30 cellular contexts compared by ENCODE assay signal in genomic region chr3:171177553-171177952, GRCh38.
"Had no signal": no experiment of that assay in that cellular context is flagged by ENCODE, and none has a peak within 500 bp of the region (broad histone marks: within the 10 kb centered on the region; RNA-seq: fewer than 3 reads in every experiment).

No MANE protein-coding gene starts in this region.

- H3K27me3 ChIP-seq: adrenal gland, body of pancreas, esophagus muscularis mucosa, foreskin keratinocyte, gastroesophageal sphincter had no signal

- FAIRE-seq: colon had no signal

- H3K27ac ChIP-seq: body of pancreas, foreskin keratinocyte had no signal

- H3K27ac Mint-ChIP-seq: activated CD4-positive, alpha-beta memory T cell treated with anti-CD3 and anti-CD28 coated beads, Interleukin-2, amount 10 ng/mL, durations not matched to agents 7 days and 5 days; activated CD4-positive, alpha-beta T cell treated with anti-CD3 and anti-CD28 coated beads, Interleukin-2, amount 10 ng/mL, durations not matched to agents 7 days and 5 days; activated naive CD8-positive, alpha-beta T cell treated with anti-CD3 and anti-CD28 coated beads for 36 hours; activated naive CD8-positive, alpha-beta T cell treated with anti-CD3 and anti-CD28 coated beads, Interleukin-2, amount 50 U/mL, for 24 hours; activated T-cell treated with anti-CD3 and anti-CD28 coated beads, Interleukin-2, amount 50 U/mL, for 24 hours; T-cell; T-helper 1 cell treated with Interleukin-12 subunit alpha and Interleukin-12 subunit beta and Interleukin-4 antibody, amounts not matched to agents 30 μg/mL and 1 μg/mL, for 36 hours had no signal

- DNase-seq: activated CD4-positive, alpha-beta memory T cell treated with anti-CD3 and anti-CD28 coated beads, Interleukin-2, amount 10 ng/mL, durations not matched to agents 7 days and 5 days; activated CD4-positive, alpha-beta T cell treated with anti-CD3 and anti-CD28 coated beads for 1 hour; activated CD4-positive, alpha-beta T cell treated with anti-CD3 and anti-CD28 coated beads for 4 hours; activated CD4-positive, alpha-beta T cell treated with anti-CD3 and anti-CD28 coated beads, Interleukin-2, amount 10 ng/mL, durations not matched to agents 7 days and 5 days; activated CD4-positive, alpha-beta T cell treated with anti-CD3 and anti-CD28 coated beads, Interleukin-2, amount 50 U/mL, for 4 hours; activated CD8-positive, alpha-beta memory T cell treated with anti-CD3 and anti-CD28 coated beads, Interleukin-2, amount 50 U/mL, for 48 hours; activated gamma-delta T cell; activated naive CD4-positive, alpha-beta T cell; activated naive CD4-positive, alpha-beta T cell treated with anti-CD3 and anti-CD28 coated beads, Interleukin-2, amount 50 U/mL, for 16 hours; activated naive CD8-positive, alpha-beta T cell treated with anti-CD3 and anti-CD28 coated beads for 36 hours; activated naive CD8-positive, alpha-beta T cell treated with anti-CD3 and anti-CD28 coated beads, Interleukin-2, amount 50 U/mL, for 24 hours; activated T-cell treated with anti-CD3 and anti-CD28 coated beads for 4 hours; activated T-cell treated with anti-CD3 and anti-CD28 coated beads, Interleukin-2, amount 50 U/mL, for 24 hours; activated T-cell treated with anti-CD3 and anti-CD28 coated beads, Interleukin-2, amount 50 U/mL, for 72 hours; adrenal gland; amygdala; aorta; body of pancreas; cortex of kidney; dermis blood vessel endothelial cell; effector CD4-positive, alpha-beta T cell; effector memory CD8-positive, alpha-beta T cell; erythroblast; foreskin keratinocyte; SW 1271; T-cell had no signal

- H3K4me1 ChIP-seq: foreskin keratinocyte had no signal

- ATAC-seq: activated naive CD8-positive, alpha-beta T cell treated with anti-CD3 and anti-CD28 coated beads, Interleukin-2, amount 50 U/mL, for 24 hours; activated T-cell treated with anti-CD3 and anti-CD28 coated beads, Interleukin-2, amount 50 U/mL, for 72 hours; body of pancreas; effector memory CD8-positive, alpha-beta T cell; foreskin keratinocyte; gastroesophageal sphincter; T-cell had no signal

- H3K9me3 Mint-ChIP-seq: activated CD4-positive, alpha-beta memory T cell treated with anti-CD3 and anti-CD28 coated beads, Interleukin-2, amount 10 ng/mL, durations not matched to agents 7 days and 5 days; activated CD4-positive, alpha-beta T cell treated with anti-CD3 and anti-CD28 coated beads, Interleukin-2, amount 10 ng/mL, durations not matched to agents 7 days and 5 days; activated naive CD8-positive, alpha-beta T cell treated with anti-CD3 and anti-CD28 coated beads for 36 hours; activated naive CD8-positive, alpha-beta T cell treated with anti-CD3 and anti-CD28 coated beads, Interleukin-2, amount 50 U/mL, for 24 hours; activated T-cell treated with anti-CD3 and anti-CD28 coated beads, Interleukin-2, amount 50 U/mL, for 24 hours; activated T-cell treated with anti-CD3 and anti-CD28 coated beads, Interleukin-2, amount 50 U/mL, for 72 hours; effector memory CD8-positive, alpha-beta T cell; T-cell; T-helper 1 cell treated with Interleukin-12 subunit alpha and Interleukin-12 subunit beta and Interleukin-4 antibody, amounts not matched to agents 30 μg/mL and 1 μg/mL, for 36 hours had no signal

- H3K36me3 ChIP-seq: adrenal gland, esophagus muscularis mucosa, gastroesophageal sphincter had no signal

- H3K4me3 ChIP-seq: adrenal gland, body of pancreas, esophagus muscularis mucosa, gastroesophageal sphincter had no signal

- H3K27me3 Mint-ChIP-seq: activated CD4-positive, alpha-beta memory T cell treated with anti-CD3 and anti-CD28 coated beads, Interleukin-2, amount 10 ng/mL, durations not matched to agents 7 days and 5 days; activated CD4-positive, alpha-beta T cell treated with anti-CD3 and anti-CD28 coated beads, Interleukin-2, amount 10 ng/mL, durations not matched to agents 7 days and 5 days; activated naive CD8-positive, alpha-beta T cell treated with anti-CD3 and anti-CD28 coated beads for 36 hours; activated naive CD8-positive, alpha-beta T cell treated with anti-CD3 and anti-CD28 coated beads, Interleukin-2, amount 50 U/mL, for 24 hours; activated T-cell treated with anti-CD3 and anti-CD28 coated beads, Interleukin-2, amount 50 U/mL, for 24 hours; effector memory CD8-positive, alpha-beta T cell; T-cell had no signal

- H3K9me3 ChIP-seq: adrenal gland, body of pancreas, esophagus muscularis mucosa, gastroesophageal sphincter had no signal

- H3K4me3 Mint-ChIP-seq: activated CD4-positive, alpha-beta memory T cell treated with anti-CD3 and anti-CD28 coated beads, Interleukin-2, amount 10 ng/mL, durations not matched to agents 7 days and 5 days; activated CD4-positive, alpha-beta T cell treated with anti-CD3 and anti-CD28 coated beads, Interleukin-2, amount 10 ng/mL, durations not matched to agents 7 days and 5 days; activated naive CD8-positive, alpha-beta T cell treated with anti-CD3 and anti-CD28 coated beads for 36 hours; activated naive CD8-positive, alpha-beta T cell treated with anti-CD3 and anti-CD28 coated beads, Interleukin-2, amount 50 U/mL, for 24 hours; activated T-cell treated with anti-CD3 and anti-CD28 coated beads, Interleukin-2, amount 50 U/mL, for 24 hours; activated T-cell treated with anti-CD3 and anti-CD28 coated beads, Interleukin-2, amount 50 U/mL, for 72 hours; effector memory CD8-positive, alpha-beta T cell; T-cell; T-helper 1 cell treated with Interleukin-12 subunit alpha and Interleukin-12 subunit beta and Interleukin-4 antibody, amounts not matched to agents 30 μg/mL and 1 μg/mL, for 36 hours had no signal
